Comparison of ENCODE assay signal across 24 cellular contexts in genomic region chr3:195881276-195881988, GRCh38. TPM values are rescaled to one million over a fixed set of nuclear protein-coding genes. Genes with fewer than 3 reads are reported as not detected.
DNase-seq lines count a peak whose midpoint lies in the region; ATAC-seq and TF ChIP-seq lines count a peak whose summit lies in the region.
"Had no signal": no experiment of that assay in that cellular context is flagged by ENCODE, and none has a peak within 500 bp of the region (broad histone marks: within the 10 kb centered on the region; RNA-seq: fewer than 3 reads in every experiment).

No MANE protein-coding gene starts in this region.

- no peak overlapping the region for H3K4me2 ChIP-seq in osteoblast (ENCODE audit: insufficient read depth, low read length)
- H3K4me2 ChIP-seq: A549; BLaER1 treated with 17β-estradiol and CSF1 and Interleukin-3, amounts not matched to agents 10 nM and 100 nM had no signal

- H3K36me3 ChIP-seq in heart right ventricle (peaks cover 0 to 75% (median 12%) of the 10 kb centered on the region in 9 donors), mucosa of descending colon (ENCODE audit: low read depth) (no peaks in the 10 kb centered on the region), osteoblast (ENCODE audit: insufficient read depth, low read length) (peaks cover 29% of the 10 kb centered on the region)

- peaks cover 1% of the 10 kb centered on the region for H3K4me1 Mint-ChIP-seq in activated CD4-positive, alpha-beta T cell treated with anti-CD3 and anti-CD28 coated beads, Interleukin-2, amount 10 ng/mL, durations not matched to agents 7 days and 5 days

- no peak overlapping the region for H3K4me3 ChIP-seq in heart right ventricle
- no peak overlapping the region for H3K4me3 ChIP-seq in mucosa of descending colon
- H3K4me3 ChIP-seq in osteoblast (ENCODE audit: insufficient read depth, low read length) = no peak overlapping the region
- H3K4me3 ChIP-seq: A549; BLaER1 treated with 17β-estradiol and CSF1 and Interleukin-3, amounts not matched to agents 10 nM and 100 nM; GM12878; HAP-1 had no signal

- no peak overlapping the region for H3K4me3 Mint-ChIP-seq in activated CD4-positive, alpha-beta T cell treated with anti-CD3 and anti-CD28 coated beads, Interleukin-2, amount 10 ng/mL, durations not matched to agents 7 days and 5 days
- H3K4me3 Mint-ChIP-seq: CD14-positive monocyte; CD4-positive, alpha-beta T cell; CD8-positive, alpha-beta memory T cell had no signal

- H4K20me1 ChIP-seq in osteoblast (ENCODE audit: insufficient read depth, low read length) = peaks cover 5% of the 10 kb centered on the region

- ATAC-seq in Right ventricle myocardium superior (ENCODE audit: poor library complexity) = no peak
- ATAC-seq in heart right ventricle = no peak
- no peak for ATAC-seq in mucosa of descending colon
- no peak for ATAC-seq in GM18867 (IDR thresholded peaks at IDR 0.05; ENCODE audit: unreplicated experiment)
- ATAC-seq in HG03439 (IDR thresholded peaks at IDR 0.05; ENCODE audit: unreplicated experiment) = no peak
- ATAC-seq: A549, GM12878 had no signal

- POLR2A ChIA-PET in activated CD4-positive, alpha-beta T cell treated with anti-CD3 and anti-CD28 coated beads, Interleukin-2, amount 10 ng/mL, durations not matched to agents 7 days and 5 days (lab: Charles Lee) = no interaction called here

- H3K9me3 ChIP-seq in heart right ventricle (no peaks in the 10 kb centered on the region), mucosa of descending colon (no peaks in the 10 kb centered on the region), osteoblast (ENCODE audit: low read depth, low read length) (no peaks in the 10 kb centered on the region)
- H3K9me3 ChIP-seq: A549; BE2C; BLaER1 treated with 17β-estradiol and CSF1 and Interleukin-3, amounts not matched to agents 10 nM and 100 nM; HAP-1 had no signal

- H3K27me3 ChIP-seq in heart right ventricle (no peaks in the 10 kb centered on the region), osteoblast (ENCODE audit: insufficient read depth, low read length) (no peaks in the 10 kb centered on the region)
- H3K27me3 ChIP-seq: BE2C; BLaER1 treated with 17β-estradiol and CSF1 and Interleukin-3, amounts not matched to agents 10 nM and 100 nM had no signal

- peaks cover 19% of the 10 kb centered on the region for H3K36me3 Mint-ChIP-seq in activated CD4-positive, alpha-beta T cell treated with anti-CD3 and anti-CD28 coated beads, Interleukin-2, amount 10 ng/mL, durations not matched to agents 7 days and 5 days (ENCODE audit: low read depth)

- TF ChIP-seq CTCF in heart right ventricle (IDR thresholded peaks at IDR 0.05) = no peak
- TF ChIP-seq CTCF in mucosa of descending colon (IDR thresholded peaks at IDR 0.05) = no peak
- TF ChIP-seq CTCF in osteoblast (IDR thresholded peaks at IDR 0.05; ENCODE audit: extremely low read depth, low read depth, low read length) = no peak

- no peak overlapping the region for H3K27ac ChIP-seq in heart right ventricle
- no peak overlapping the region for H3K27ac ChIP-seq in osteoblast (ENCODE audit: low read depth, low read length)
- H3K27ac ChIP-seq: 22Rv1; A549; BLaER1 treated with 17β-estradiol and CSF1 and Interleukin-3, amounts not matched to agents 10 nM and 100 nM had no signal

- DNase-seq in Right ventricle myocardium superior (peak; percentile 21), heart right ventricle (no peak), mucosa of descending colon (peak in 2 of 3 donors; percentile 9 to 12), osteoblast (ENCODE audit: insufficient read length, low spot score, missing footprints) (peak; percentile 51), 8988T (no peak)
- DNase-seq in activated CD4-positive, alpha-beta T cell treated with anti-CD3 and anti-CD28 coated beads, Interleukin-2, amount 10 ng/mL, durations not matched to agents 7 days and 5 days = no peak
- DNase-seq: ACHN; AML-193; BE2C; CD4-positive, alpha-beta T cell; CD8-positive, alpha-beta memory T cell; DMS 273 treated with DMSO at 0.1 percent for 48 hours; DMS79; EL; GDM1; GOT3 had no signal

- no peaks in the 10 kb centered on the region for H3K27me3 Mint-ChIP-seq in activated CD4-positive, alpha-beta T cell treated with anti-CD3 and anti-CD28 coated beads, Interleukin-2, amount 10 ng/mL, durations not matched to agents 7 days and 5 days
- H3K27me3 Mint-ChIP-seq: CD4-positive, alpha-beta T cell; CD8-positive, alpha-beta memory T cell had no signal

- intact Hi-C loops in Right ventricle myocardium superior (cut with DNase I) (no loop called here), heart right ventricle (cut with DNase I) (no loop called here), mucosa of descending colon (cut with DNase I, micrococcal nuclease) (no loop called here)

- peaks cover 4% of the 10 kb centered on the region for H3K79me2 ChIP-seq in osteoblast (ENCODE audit: insufficient read depth, low read length)

- H2AFZ ChIP-seq in osteoblast (ENCODE audit: low read length) = no peak overlapping the region

- peaks cover 14 to 21% (median 20%) of the 10 kb centered on the region in 9 donors for H3K4me1 ChIP-seq in heart right ventricle
- H3K4me1 ChIP-seq in mucosa of descending colon (ENCODE audit: low read depth) = peaks cover 24% of the 10 kb centered on the region
- peaks cover 15% of the 10 kb centered on the region for H3K4me1 ChIP-seq in osteoblast (ENCODE audit: insufficient read depth, low read length)
- H3K4me1 ChIP-seq: HAP-1 had no signal

- CTCF ChIA-PET in activated CD4-positive, alpha-beta T cell treated with anti-CD3 and anti-CD28 coated beads, Interleukin-2, amount 10 ng/mL, durations not matched to agents 7 days and 5 days (lab: Charles Lee) = interaction anchor here (1.3 kb wide), 1 partner anchor 22 kb away, joined by 3 read pairs; no protein-coding TSS in a partner anchor

- H3K27ac Mint-ChIP-seq in activated CD4-positive, alpha-beta T cell treated with anti-CD3 and anti-CD28 coated beads, Interleukin-2, amount 10 ng/mL, durations not matched to agents 7 days and 5 days = no peak overlapping the region
- H3K27ac Mint-ChIP-seq: CD14-positive monocyte; CD4-positive, alpha-beta T cell had no signal

- H3K9me3 Mint-ChIP-seq in activated CD4-positive, alpha-beta T cell treated with anti-CD3 and anti-CD28 coated beads, Interleukin-2, amount 10 ng/mL, durations not matched to agents 7 days and 5 days = no peaks in the 10 kb centered on the region
- H3K9me3 Mint-ChIP-seq: CD4-positive, alpha-beta T cell; CD8-positive, alpha-beta memory T cell had no signal

- WGBS in heart right ventricle, 2 donors = 95 to 97% methylated on average over 11 of the region's 12 CpGs

RNA-seq across cellular contexts. Expression of gene TNK2, which starts 26.9 kb away (rescaled TPM):
- total RNA-seq in Right ventricle myocardium superior = 26.7 TPM
- total RNA-seq in heart right ventricle = 10 to 100 TPM; 17.6 to 47.3 (median 32.2) TPM
- polyA plus RNA-seq in heart right ventricle = 10 to 100 TPM; 31.3 to 48.3 TPM
- 10 to 100 TPM; 16.8 to 61.1 (median 28.0) TPM for total RNA-seq in mucosa of descending colon
- 10.6 and 11.6 TPM in 2 replicates for total RNA-seq in osteoblast
- 100 to 1,000 TPM; 121 to 136 TPM for total RNA-seq in activated CD4-positive, alpha-beta T cell treated with anti-CD3 and anti-CD28 coated beads, Interleukin-2, amount 10 ng/mL, durations not matched to agents 7 days and 5 days

Comparison
In these comparisons a context has a peak if more than half of its experiments do, and no peak if none do; other contexts are left out.
1. DNase-seq: peak in Right ventricle myocardium superior (single experiment), mucosa of descending colon (2 of 3) and osteoblast (single experiment); none in heart right ventricle (0 of 2), 8988T (single experiment) and activated CD4-positive, alpha-beta T cell treated with anti-CD3 and anti-CD28 coated beads, Interleukin-2, amount 10 ng/mL, durations not matched to agents 7 days and 5 days (single experiment).